ENCODE assay signal across 25 cellular contexts in the genomic region with DNA sequence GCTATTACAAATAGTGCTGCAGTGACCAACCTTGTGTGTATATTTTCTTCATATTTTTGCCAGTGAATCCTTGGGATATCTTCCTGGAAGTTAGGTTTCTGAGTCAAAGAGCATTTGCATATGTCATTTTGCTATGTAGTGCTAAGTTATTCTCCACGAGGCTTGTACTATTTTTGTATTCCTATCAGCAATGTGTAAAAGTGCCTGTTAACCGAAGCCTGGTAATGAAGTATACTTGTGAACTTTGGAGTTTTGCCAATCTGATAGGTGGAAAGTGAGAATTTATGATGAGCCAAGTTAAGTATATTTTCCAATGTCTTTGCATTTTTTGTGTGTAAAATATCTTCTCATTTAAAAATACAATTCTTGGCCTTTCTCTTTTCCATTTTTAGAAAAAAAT.
"Had no signal": no experiment of that assay in that cellular context is flagged by ENCODE, and none has a peak within 500 bp of the region (broad histone marks: within the 10 kb centered on the region; RNA-seq: fewer than 3 reads in every experiment).

No MANE protein-coding gene starts in this region.

- H3K4me3 Mint-ChIP-seq: effector memory CD8-positive, alpha-beta T cell; naive thymus-derived CD4-positive, alpha-beta T cell; nephron; neural progenitor cell; stimulated activated naive B cell treated with anti-CD40 and anti-IgM and Interleukin-4, amounts not matched to agents 10 μg/mL and 1 μg/mL and 100 μg/mL, for 72 hours; stimulated activated naive CD8-positive, alpha-beta T cell treated with anti-CD3 and anti-CD28 coated beads, Interleukin-15, Interleukin-2, amounts not matched to agents 100 ng/mL and 50 ng/mL, for 24 hours had no signal

- H3K79me2 ChIP-seq: hepatocyte, parathyroid adenoma had no signal

- H3K4me2 ChIP-seq: hepatocyte, neural progenitor cell had no signal

- H3K27ac Mint-ChIP-seq: effector memory CD8-positive, alpha-beta T cell; naive thymus-derived CD4-positive, alpha-beta T cell; nephron; neural progenitor cell; progenitor cell of endocrine pancreas; stimulated activated naive B cell treated with anti-CD40 and anti-IgM and Interleukin-4, amounts not matched to agents 10 μg/mL and 1 μg/mL and 100 μg/mL, for 72 hours; stimulated activated naive CD8-positive, alpha-beta T cell treated with anti-CD3 and anti-CD28 coated beads, Interleukin-15, Interleukin-2, amounts not matched to agents 100 ng/mL and 50 ng/mL, for 24 hours had no signal

- H3K27ac ChIP-seq: esophagus squamous epithelium, gastrocnemius medialis, hepatocyte, neural progenitor cell, parathyroid adenoma, skin epidermis, spleen, suprapubic skin, transverse colon, vagina had no signal

- H3K36me3 ChIP-seq: esophagus squamous epithelium, gastrocnemius medialis, neural progenitor cell, spleen, suprapubic skin, transverse colon, vagina had no signal

- H3K9me3 Mint-ChIP-seq: effector memory CD8-positive, alpha-beta T cell had no signal

- H3K4me1 Mint-ChIP-seq: nephron had no signal

- H3K9me3 ChIP-seq: esophagus squamous epithelium, gastrocnemius medialis, suprapubic skin, transverse colon, vagina had no signal

- H3K9ac ChIP-seq: neural progenitor cell, parathyroid adenoma had no signal

- DNase-seq: cerebellar nuclear complex; cortex of kidney; effector memory CD8-positive, alpha-beta T cell; erythroblast; esophagus squamous epithelium; foreskin fibroblast; gastrocnemius medialis; head of caudate nucleus; mesendoderm; midbrain; naive thymus-derived CD4-positive, alpha-beta T cell; spleen; stimulated activated CD4-positive, alpha-beta T cell treated with anti-CD3 and anti-CD28 coated beads, Interleukin-4, amount 100 ng/mL, for 4 hours; stimulated activated naive B cell treated with anti-CD40 and anti-IgM and Interleukin-4, amounts not matched to agents 10 μg/mL and 1 μg/mL and 100 μg/mL, for 72 hours; transverse colon had no signal

- H2AFZ ChIP-seq: hepatocyte, neural progenitor cell, parathyroid adenoma had no signal

- H3K4me1 ChIP-seq: esophagus squamous epithelium, gastrocnemius medialis, parathyroid adenoma, suprapubic skin, vagina had no signal

- H3K4me3 ChIP-seq: esophagus squamous epithelium, gastrocnemius medialis, hepatocyte, lung, neural progenitor cell, skin epidermis, spleen, suprapubic skin, transverse colon, vagina had no signal

- ATAC-seq: effector memory CD8-positive, alpha-beta T cell; gastrocnemius medialis; naive thymus-derived CD4-positive, alpha-beta T cell; stimulated activated naive B cell treated with anti-CD40 and anti-IgM and Interleukin-4, amounts not matched to agents 10 μg/mL and 1 μg/mL and 100 μg/mL, for 72 hours had no signal

- H3K27me3 ChIP-seq: gastrocnemius medialis, hepatocyte, neural progenitor cell, suprapubic skin, vagina had no signal

- H3K27me3 Mint-ChIP-seq: progenitor cell of endocrine pancreas had no signal
